ENCODE assay signal across 15 cellular contexts in genomic region chr18:52936931-52937330, GRCh38.
"Had no signal": no experiment of that assay in that cellular context is flagged by ENCODE, and none has a peak within 500 bp of the region (broad histone marks: within the 10 kb centered on the region; RNA-seq: fewer than 3 reads in every experiment).

No MANE protein-coding gene starts in this region.

- H3K4me3 ChIP-seq: coronary artery, lung, tibial artery had no signal

- H3K4me1 ChIP-seq: tibial artery had no signal

- H3K36me3 ChIP-seq: tibial artery had no signal

- ATAC-seq: naive thymus-derived CD4-positive, alpha-beta T cell; right cardiac atrium; stimulated activated effector memory CD8-positive, alpha-beta T cell treated with anti-CD3 and anti-CD28 coated beads, Interleukin-12 subunit alpha, Interleukin-12 subunit beta, amount 100 ng/mL, for 72 hours had no signal

- DNase-seq: activated CD4-positive, alpha-beta T cell treated with anti-CD3 and anti-CD28 coated beads, Interleukin-2, amount 50 U/mL, for 48 hours; activated CD4-positive, CD25-positive, alpha-beta regulatory T cell treated with anti-CD3 and anti-CD28 coated beads, Interleukin-2, amount 50 U/mL, for 72 hours; activated gamma-delta T cell; activated T-cell treated with anti-CD3 and anti-CD28 coated beads, Interleukin-2, amount 50 U/mL, for 48 hours; caudate nucleus; effector memory CD4-positive, alpha-beta T cell; hypothalamus; kidney glomerular epithelial cell; naive thymus-derived CD4-positive, alpha-beta T cell; right cardiac atrium; tibial artery had no signal

- H3K27ac ChIP-seq: coronary artery, epithelial cell of prostate, tibial artery had no signal

- H3K9me3 ChIP-seq: tibial artery had no signal
